Comparison of ENCODE assay signal across 17 cellular contexts in the genomic region with DNA sequence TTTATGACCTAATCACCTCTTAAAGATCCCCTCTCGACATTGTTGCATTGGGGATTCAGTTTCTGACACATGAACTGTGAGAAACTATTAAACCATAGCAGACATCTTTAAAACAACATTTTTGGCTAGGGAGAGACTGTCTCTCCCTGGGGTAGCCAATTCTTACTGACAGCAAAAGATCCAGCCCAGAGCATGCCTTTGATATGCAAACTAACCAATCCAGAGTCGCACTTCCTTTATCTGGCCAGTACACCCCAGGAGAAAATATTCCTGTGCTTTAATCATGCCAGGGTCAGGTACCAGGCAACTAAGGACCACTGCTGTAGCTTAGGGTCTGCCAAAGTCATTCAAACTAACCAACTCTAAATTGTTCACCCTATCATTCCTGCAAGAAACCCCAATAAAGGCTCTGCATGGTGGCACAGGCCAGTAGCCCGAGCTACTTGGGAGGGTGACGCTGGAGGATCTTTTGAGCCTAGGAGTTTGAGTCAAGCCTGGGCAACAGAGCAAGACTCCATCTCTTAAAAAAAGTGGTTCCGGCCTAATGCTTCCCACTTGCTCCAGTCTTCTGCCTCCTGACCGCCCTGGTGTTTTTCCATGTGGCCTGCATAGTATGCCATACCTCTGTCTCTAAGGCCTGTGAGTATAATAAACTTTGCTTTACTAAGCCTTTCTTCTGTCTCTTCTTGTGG.
A peak's percentile ranks its signal among the peaks of the same experiment; 100 is the strongest.
DNase-seq lines count a peak whose midpoint lies in the region; ATAC-seq, FAIRE-seq and TF ChIP-seq lines count a peak whose summit lies in the region.
"Had no signal": no experiment of that assay in that cellular context is flagged by ENCODE, and none has a peak within 500 bp of the region (broad histone marks: within the 10 kb centered on the region; RNA-seq: fewer than 3 reads in every experiment).

No MANE protein-coding gene starts in this region.

- no peaks in the 10 kb centered on the region for H3K9me3 ChIP-seq in A673 (ENCODE audit: low read depth, low read length, poor library complexity, severe bottlenecking)
- no peaks in the 10 kb centered on the region for H3K9me3 ChIP-seq in K562 (replicated peaks; ENCODE audit: control insufficient read depth, insufficient read depth, low read depth, low read length)
- no peaks in the 10 kb centered on the region for H3K9me3 ChIP-seq in mesenchymal stem cell (ENCODE audit: control insufficient read depth, low read length)
- H3K9me3 ChIP-seq: BE2C had no signal

- H3K23ac ChIP-seq in mesenchymal stem cell (ENCODE audit: low read length in 2 of 2): no peak overlapping the region

- H4K91ac ChIP-seq in mesenchymal stem cell (ENCODE audit: low read length): no peak overlapping the region

- peak overlapping the region; percentile 87 for H3K27ac ChIP-seq in A673 (ENCODE audit: low read depth, low read length, poor library complexity, severe bottlenecking)
- no peak overlapping the region for H3K27ac ChIP-seq in K562 (ENCODE audit: extremely low read depth, low read depth, low read length)
- H3K27ac ChIP-seq in mesenchymal stem cell (ENCODE audit: low read length, poor library complexity, severe bottlenecking): no peak overlapping the region
- H3K27ac ChIP-seq: C4-2B, GM23248, KMS-11 had no signal

- H4K20me1 ChIP-seq in K562 (replicated peaks; ENCODE audit: control insufficient read depth, insufficient read depth, low read length): no peaks in the 10 kb centered on the region

- H3K36me3 ChIP-seq in A673 (ENCODE audit: insufficient read depth, low read length, poor library complexity, severe bottlenecking) (no peaks in the 10 kb centered on the region), H7 (replicated peaks; ENCODE audit: control insufficient read depth, insufficient read depth, low read length) (no peaks in the 10 kb centered on the region), K562 (ENCODE audit: control insufficient read depth, insufficient read depth, low read length) (no peaks in the 10 kb centered on the region), mesenchymal stem cell (ENCODE audit: control insufficient read depth in 1 of 2, insufficient read depth in 2 of 2, low read depth in 1 of 2, low read length in 2 of 2) (no peaks in the 10 kb centered on the region)
- H3K36me3 ChIP-seq: BE2C had no signal

- H3K18ac ChIP-seq in mesenchymal stem cell (ENCODE audit: low read depth in 1 of 2, low read length in 2 of 2): no peak overlapping the region

- H3K9ac ChIP-seq in K562 (ENCODE audit: insufficient read depth in 1 of 2, low read depth in 2 of 2, low read length in 2 of 2) (no peak overlapping the region), mesenchymal stem cell (ENCODE audit: low read length) (no peak overlapping the region)
- H3K9ac ChIP-seq: GM23248, KMS-11 had no signal

- POLR2A ChIA-PET in A673 (lab: Charles Lee; ENCODE audit: low non-redundant PET): no interaction called here
- POLR2A ChIA-PET in K562 (lab: Yijun Ruan, JAX): no interaction called here

- H2AFZ ChIP-seq in K562 (ENCODE audit: low read depth, low read length) (0 out of 2 replicates have a peak overlapping the region, but pooled peaks have one; percentile 2), mesenchymal stem cell (ENCODE audit: low read depth, low read length) (no peak overlapping the region)
- H2AFZ ChIP-seq: GM23248 had no signal

- H3K79me2 ChIP-seq in K562 (ENCODE audit: control insufficient read depth, insufficient read depth, low read length): no peaks in the 10 kb centered on the region

- TF ChIP-seq RAD21 in K562 (CRISPR knock-in tag; conservative IDR thresholded peaks at IDR 0.05 in 1 of 2, IDR thresholded peaks at IDR 0.05 in 1 of 2): no peak

- no peak overlapping the region for H2BK5ac ChIP-seq in mesenchymal stem cell (ENCODE audit: low read depth, low read length, poor library complexity, severe bottlenecking)

- no peak overlapping the region for H3K4ac ChIP-seq in mesenchymal stem cell (ENCODE audit: low read depth in 1 of 2, low read length in 2 of 2)

- no peak overlapping the region for H2BK12ac ChIP-seq in mesenchymal stem cell (ENCODE audit: low read length in 2 of 2)

- peak overlapping the region; percentile 19 for H2AK5ac ChIP-seq in mesenchymal stem cell (ENCODE audit: low read length, severe bottlenecking)

- H3K4me2 ChIP-seq in K562 (ENCODE audit: insufficient read depth, low read length): no peak overlapping the region
- H3K4me2 ChIP-seq in mesenchymal stem cell (ENCODE audit: low read length, poor library complexity, severe bottlenecking): no peak overlapping the region
- H3K4me2 ChIP-seq: KMS-11 had no signal

- H4K8ac ChIP-seq in mesenchymal stem cell (ENCODE audit: low read length): no peak overlapping the region

- WGBS in K562 (ENCODE audit: insufficient coverage, low coverage, missing lambda C conversion rate): 35% methylated on average over 4 of the region's 6 CpGs
- 65% methylated on average over 6 of the region's 6 CpGs for WGBS in mesenchymal stem cell

- H3K4me1 ChIP-seq in A673 (ENCODE audit: insufficient read depth, low read length, poor library complexity, severe bottlenecking) (peaks cover 45% of the 10 kb centered on the region), K562 (replicated peaks in 1 of 2; ENCODE audit: control insufficient read depth in 2 of 2, insufficient read depth in 2 of 2, low read length in 2 of 2) (peaks cover 0 to 5% of the 10 kb centered on the region in 2 experiments; a peak in 2 of 5 replicates), mesenchymal stem cell (ENCODE audit: control insufficient read depth, insufficient read depth, low read depth, low read length) (peaks cover 3% of the 10 kb centered on the region)
- H3K4me1 ChIP-seq: BE2C had no signal

- H3K4me3 ChIP-seq in A673 (ENCODE audit: low read depth, low read length, poor library complexity, severe bottlenecking) (no peak overlapping the region), H7 (ENCODE audit: insufficient read depth, low read depth, low read length) (no peak overlapping the region), K562 (no peak overlapping the region), mesenchymal stem cell (ENCODE audit: insufficient read depth in 1 of 2, low read depth in 1 of 2, low read length in 2 of 2) (no peak overlapping the region)
- H3K4me3 ChIP-seq: GM23248 had no signal

- CTCF ChIA-PET in A673 (lab: Charles Lee): no interaction called here
- CTCF ChIA-PET in K562 (lab: Yijun Ruan, JAX; ENCODE audit: low intra/inter-chr PET ratio): no interaction called here

- no peak for TF ChIP-seq POLR2A in K562 (conservative IDR thresholded peaks at IDR 0.05)

- no peak overlapping the region for H3K14ac ChIP-seq in mesenchymal stem cell (ENCODE audit: low read length in 2 of 2)

- no peaks in the 10 kb centered on the region for H3K27me3 ChIP-seq in A673 (replicated peaks; ENCODE audit: insufficient read depth, low read depth, low read length, poor library complexity)
- H3K27me3 ChIP-seq in H7 (ENCODE audit: control insufficient read depth, insufficient read depth, low read length): no peaks in the 10 kb centered on the region
- no peaks in the 10 kb centered on the region for H3K27me3 ChIP-seq in K562 (ENCODE audit: control insufficient read depth in 2 of 2, insufficient read depth in 2 of 2, low read length in 2 of 2)
- H3K27me3 ChIP-seq in mesenchymal stem cell (ENCODE audit: control insufficient read depth in 1 of 2, insufficient read depth in 1 of 2, low read length in 2 of 2): no peaks in the 10 kb centered on the region
- H3K27me3 ChIP-seq: BE2C had no signal

- H3K9me1 ChIP-seq in K562 (ENCODE audit: control insufficient read depth, insufficient read depth, low read length): no peaks in the 10 kb centered on the region

- no peak overlapping the region for H2BK120ac ChIP-seq in mesenchymal stem cell (ENCODE audit: low read depth, low read length)

- no peak for TF ChIP-seq EP300 in K562 (IDR thresholded peaks at IDR 0.05; ENCODE audit: low read length)

- DNase-seq in A673 (ENCODE audit: low spot score): no peak
- peak; percentile 41 for DNase-seq in H7
- DNase-seq in K562 (ENCODE audit: extremely low read depth in 1 of 4, low spot score in 3 of 4): no peak
- no peak for DNase-seq in mesenchymal stem cell
- no peak for DNase-seq in SK-N-DZ (ENCODE audit: low spot score)
- DNase-seq in amygdala (lab: John Stamatoyannopoulos, UW): no peak
- DNase-seq: BE2C; CD4-positive, alpha-beta memory T cell; DND-41; GM23248; HCEC 1CT; HFFc6 had no signal

- no peaks in the 10 kb centered on the region for H3K79me1 ChIP-seq in mesenchymal stem cell (replicated peaks; ENCODE audit: low read length, poor library complexity, severe bottlenecking)

- FAIRE-seq in K562 (lab: Jason Lieb, UNC): peak; percentile 11
- FAIRE-seq: GM18507 had no signal

- intact Hi-C loops in A673 (cut with micrococcal nuclease; ENCODE audit: unreplicated experiment) (loop anchor here (5.0 kb wide), 1 partner anchor 42 kb away; no protein-coding TSS in a partner anchor), K562 (cut with micrococcal nuclease) (no loop called here)

- ATAC-seq in K562 (no peak), HG03442 (IDR thresholded peaks at IDR 0.05; ENCODE audit: unreplicated experiment) (no peak), HG03045 (IDR thresholded peaks at IDR 0.05; ENCODE audit: unreplicated experiment) (no peak)

- TF ChIP-seq CTCF in A673 (conservative IDR thresholded peaks at IDR 0.05; ENCODE audit: low read depth, low read length): no peak
- TF ChIP-seq CTCF in K562 (IDR thresholded peaks at IDR 0.05 in 2 of 3, conservative IDR thresholded peaks at IDR 0.05 in 1 of 3; ENCODE audit: insufficient read depth in 2 of 3, low read depth in 1 of 3, low read length in 3 of 3): no peak

- BruUV-seq in A673 (replicated peaks; lab: Mats Ljungman, UMichigan): no TSS peak
- BruUV-seq in K562 (replicated peaks; lab: Mats Ljungman, UMichigan): no TSS peak

- H2BK15ac ChIP-seq in mesenchymal stem cell (ENCODE audit: low read depth, poor library complexity, severe bottlenecking): no peak overlapping the region

- in situ Hi-C loops in K562 (cut with MboI): no loop called here

TF ChIP-seq in K562, 482 proteins besides CTCF, POLR2A, EP300 and RAD21:
- TF ChIP-seq ZNF316 (IDR thresholded peaks at IDR 0.05) (no peak), SPI1 (IDR thresholded peaks at IDR 0.05; ENCODE audit: borderline replicate concordance, low read depth, low read length) (peak; percentile 22; the same call in 1 of the 2 replicates)
